Comparison of ENCODE assay signal across 11 cellular contexts in the genomic region with DNA sequence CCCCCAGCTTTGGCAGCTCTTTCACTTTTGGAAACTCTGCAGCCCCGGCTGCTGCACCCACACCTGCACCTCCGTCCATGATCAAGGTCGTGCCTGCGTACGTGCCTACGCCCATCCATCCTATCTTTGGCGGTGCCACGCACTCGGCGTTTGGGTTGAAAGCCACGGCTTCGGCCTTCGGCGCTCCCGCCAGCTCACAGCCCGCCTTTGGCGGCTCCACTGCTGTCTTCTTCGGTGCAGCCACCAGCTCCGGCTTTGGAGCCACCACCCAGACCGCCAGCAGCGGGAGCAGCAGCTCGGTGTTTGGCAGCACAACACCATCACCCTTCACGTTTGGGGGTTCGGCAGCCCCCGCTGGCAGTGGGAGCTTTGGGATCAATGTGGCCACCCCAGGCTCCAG. TPM values are rescaled to one million over a fixed set of nuclear protein-coding genes. Genes with fewer than 3 reads are reported as not detected.
DNase-seq lines count a peak whose midpoint lies in the region; ATAC-seq, FAIRE-seq and TF ChIP-seq lines count a peak whose summit lies in the region.
"Not testable (repeated sequence)": the region's sequence is repeated elsewhere in the genome, so short reads cannot be mapped to it uniquely, and the experiment has no call there.
"Had no signal": no experiment of that assay in that cellular context is flagged by ENCODE, and none has a peak within 500 bp of the region (broad histone marks: within the 10 kb centered on the region; RNA-seq: fewer than 3 reads in every experiment).

No MANE protein-coding gene starts in this region.

- BruUV-seq in K562 (replicated peaks; lab: Mats Ljungman, UMichigan), result not testable (repeated sequence)

- CTCF ChIA-PET in K562 (lab: Yijun Ruan, JAX; ENCODE audit: low intra/inter-chr PET ratio), result not testable (repeated sequence)

- not testable (repeated sequence) for TF ChIP-seq POLR2A in K562 (conservative IDR thresholded peaks at IDR 0.05); esophagus muscularis mucosa (IDR thresholded peaks at IDR 0.05; ENCODE audit: low read depth)

- not testable (repeated sequence) for H3K4me1 ChIP-seq in K562 (replicated peaks in 1 of 2; ENCODE audit: control insufficient read depth in 2 of 2, insufficient read depth in 2 of 2, low read length in 2 of 2); esophagus muscularis mucosa

- not testable (repeated sequence) for DNase-seq in K562 (ENCODE audit: extremely low read depth in 1 of 4, low spot score in 3 of 4); natural killer cell
- peak; percentile 17 for DNase-seq in esophagus muscularis mucosa (ENCODE audit: extremely low spot score)
- peak; percentile 12 for DNase-seq in stimulated activated CD8-positive, alpha-beta memory T cell treated with anti-CD3 and anti-CD28 coated beads, Interleukin-4, amount 100 ng/mL, for 48 hours

- WGBS in K562 (ENCODE audit: insufficient coverage, low coverage, missing lambda C conversion rate), result 81% methylated on average over 14 of the region's 25 CpGs
- WGBS in esophagus muscularis mucosa, result 95% methylated on average over 22 of the region's 25 CpGs

- not testable (repeated sequence) for H4K20me1 ChIP-seq in K562 (replicated peaks; ENCODE audit: control insufficient read depth, insufficient read depth, low read length)

- H3K36me3 Mint-ChIP-seq in natural killer cell, result not testable (repeated sequence)

- H3K4me3 ChIP-seq in K562, esophagus muscularis mucosa: not testable (repeated sequence)

- H3K36me3 ChIP-seq in K562 (ENCODE audit: control insufficient read depth, insufficient read depth, low read length) (peaks cover 31% of the 10 kb centered on the region; the same call in 1 of the 3 replicates), esophagus muscularis mucosa (peaks cover 17 to 56% (median 38%) of the 10 kb centered on the region in 4 donors)

- not testable (repeated sequence) for TF ChIP-seq EP300 in K562 (IDR thresholded peaks at IDR 0.05; ENCODE audit: low read length); esophagus muscularis mucosa (IDR thresholded peaks at IDR 0.05)

- not testable (repeated sequence) for H3K9me1 ChIP-seq in K562 (ENCODE audit: control insufficient read depth, insufficient read depth, low read length)

- H3K27me3 ChIP-seq in K562 (ENCODE audit: control insufficient read depth in 2 of 2, insufficient read depth in 2 of 2, low read length in 2 of 2); esophagus muscularis mucosa: not testable (repeated sequence)

- peak overlapping the region in 1 of 2 donors; percentile 85 for H3K27ac Mint-ChIP-seq in natural killer cell

- H3K4me1 Mint-ChIP-seq in natural killer cell, result peaks cover 23 to 37% of the 10 kb centered on the region in 2 donors

- H3K4me3 Mint-ChIP-seq in natural killer cell, result peak overlapping the region; percentile 52

- not testable (repeated sequence) for H3K79me2 ChIP-seq in K562 (ENCODE audit: control insufficient read depth, insufficient read depth, low read length)

- not testable (repeated sequence) for H3K9ac ChIP-seq in K562 (ENCODE audit: insufficient read depth in 1 of 2, low read depth in 2 of 2, low read length in 2 of 2)

- not testable (repeated sequence) for FAIRE-seq in K562 (lab: Jason Lieb, UNC)

- H3K27ac ChIP-seq in K562 (ENCODE audit: extremely low read depth, low read depth, low read length); esophagus muscularis mucosa (replicated peaks in 1 of 4): not testable (repeated sequence)

- in situ Hi-C loops in K562 (cut with MboI), result loop anchor here (10.0 kb wide), 1 partner anchor 502 kb away; no protein-coding TSS in a partner anchor

- H3K27me3 Mint-ChIP-seq in natural killer cell (ENCODE audit: low read depth in 2 of 2), result not testable (repeated sequence)

- H2AFZ ChIP-seq in K562 (ENCODE audit: low read depth, low read length), result not testable (repeated sequence)

- H3K9me3 Mint-ChIP-seq in natural killer cell, result not testable (repeated sequence)

- H3K9me3 ChIP-seq in K562 (replicated peaks; ENCODE audit: control insufficient read depth, insufficient read depth, low read depth, low read length); esophagus muscularis mucosa: not testable (repeated sequence)

- not testable (repeated sequence) for TF ChIP-seq CTCF in K562 (IDR thresholded peaks at IDR 0.05 in 2 of 3, conservative IDR thresholded peaks at IDR 0.05 in 1 of 3; ENCODE audit: insufficient read depth in 2 of 3, low read depth in 1 of 3, low read length in 3 of 3); esophagus muscularis mucosa (IDR thresholded peaks at IDR 0.05); natural killer cell (IDR thresholded peaks at IDR 0.05)

- POLR2A ChIA-PET in K562 (lab: Yijun Ruan, JAX), result not testable (repeated sequence)

- H3K4me2 ChIP-seq in K562 (ENCODE audit: insufficient read depth, low read length), result not testable (repeated sequence)

- intact Hi-C loops in K562 (cut with micrococcal nuclease); esophagus muscularis mucosa (cut with DNase I); natural killer cell (cut with micrococcal nuclease): not testable (repeated sequence)

- TF ChIP-seq RAD21 in K562 (CRISPR knock-in tag; conservative IDR thresholded peaks at IDR 0.05 in 1 of 2, IDR thresholded peaks at IDR 0.05 in 1 of 2), result not testable (repeated sequence)

- not testable (repeated sequence) for ATAC-seq in K562
- ATAC-seq in natural killer cell, result peak in 1 of 3 donors; percentile 2

TF ChIP-seq in K562, 482 proteins besides CTCF, POLR2A, EP300 and RAD21:
- peak; percentile 45; the same call in 1 of the 2 replicates for TF ChIP-seq POLR2G (IDR thresholded peaks at IDR 0.05; ENCODE audit: low read depth, low read length)
TF ChIP-seq in K562: peak in this region for 1; not testable (repeated sequence) for 481.

RNA-seq across cellular contexts. Expression of a gene that starts 18.1 kb away (rescaled TPM):
- 70.8 and 99.4 TPM in 2 replicates for total RNA-seq in K562 (2011; cell fraction: chromatin; rRNA removed; ENCODE audit: low replicate concordance)
- 62.4 and 63.6 TPM in 2 replicates for total RNA-seq in K562 (2011; cell fraction: nucleolus; rRNA removed)
- 76.9 and 115 TPM in 2 replicates for total RNA-seq in K562 (2011; cell fraction: nucleoplasm; rRNA removed)
- total RNA-seq in K562 (2014; rRNA removed) (10.8 and 17.5 TPM in 2 replicates), K562 (2014; rRNA removed; fragmentation: Illumina TruSeq; extraction: Trizol) (14.5 and 14.6 TPM in 2 replicates), K562 (2015; rRNA removed; fragmentation: Illumina TruSeq; extraction: Trizol) (12.5 and 16.0 TPM in 2 replicates), K562 (2021) (99.6 and 112 TPM in 2 replicates), esophagus muscularis mucosa (10 to 100 TPM; 15.6 to 26.2 (median 17.2) TPM), natural killer cell (100 to 1,000 TPM in 1 of 3 donors, 10 to 100 TPM in 2; 80.9 to 103 (median 82.6) TPM)
- polyA plus RNA-seq in K562 (2011; rRNA removed) (8.7 and 10.2 TPM in 2 replicates), K562 (2014; fragmentation: Illumina TruSeq; extraction: Trizol) (87.0 and 95.4 TPM in 2 replicates), K562 (2014; fragmentation: Nextera tagmentation; extraction: Ambion mirVana) (1 to 10 TPM; 3.6 to 3.8 TPM), K562 (2014; rRNA removed) (32.9 and 38.7 TPM in 2 replicates)
- 10.1 and 14.9 TPM in 2 replicates for polyA plus RNA-seq in K562 (2011; cell fraction: cytosol; rRNA removed)
- 25.1 and 42.7 TPM in 2 replicates for polyA plus RNA-seq in K562 (2011; cell fraction: nucleus; rRNA removed)
- polyA plus RNA-seq in K562 (2012), result 63.1 and 66.9 TPM in 2 replicates
- polyA minus RNA-seq in K562 (2011; rRNA and poly(A)+ RNA removed), result 14.0 and 17.1 TPM in 2 replicates
- 33.3 and 39.8 TPM in 2 replicates for polyA minus RNA-seq in K562 (2011; cell fraction: cytosol; rRNA and poly(A)+ RNA removed)
- 13.3 and 15.6 TPM in 2 replicates for polyA minus RNA-seq in K562 (2011; cell fraction: nucleus; rRNA and poly(A)+ RNA removed)

RNA-seq across cellular contexts. Expression of a gene that starts 26.3 kb away (rescaled TPM):
- not detected in 2 replicates for total RNA-seq in K562 (2011; cell fraction: chromatin; rRNA removed; ENCODE audit: low replicate concordance)
- not detected in 2 replicates for total RNA-seq in K562 (2011; cell fraction: nucleolus; rRNA removed)
- not detected in 2 replicates for total RNA-seq in K562 (2011; cell fraction: nucleoplasm; rRNA removed)
- not detected in 2 replicates for total RNA-seq in K562 (2014; rRNA removed)
- not detected in 2 replicates for total RNA-seq in K562 (2014; rRNA removed; fragmentation: Illumina TruSeq; extraction: Trizol)
- not detected in 2 replicates for total RNA-seq in K562 (2015; rRNA removed; fragmentation: Illumina TruSeq; extraction: Trizol)
- total RNA-seq in K562 (2021), result not detected in 2 replicates
- polyA plus RNA-seq in K562 (2011; rRNA removed), result not detected in 2 replicates
- polyA plus RNA-seq in K562 (2011; cell fraction: cytosol; rRNA removed), result not detected in 2 replicates
- 0.18 TPM in 1 of 2 replicates, not detected in the other for polyA plus RNA-seq in K562 (2011; cell fraction: nucleus; rRNA removed)
- 0.58 TPM in 1 of 2 replicates, not detected in the other for polyA plus RNA-seq in K562 (2012)
- polyA plus RNA-seq in K562 (2014; fragmentation: Illumina TruSeq; extraction: Trizol), result not detected in 2 replicates
- polyA plus RNA-seq in K562 (2014; fragmentation: Nextera tagmentation; extraction: Ambion mirVana), result not detected
- not detected in 2 replicates for polyA plus RNA-seq in K562 (2014; rRNA removed)
- not detected in 2 replicates for polyA minus RNA-seq in K562 (2011; rRNA and poly(A)+ RNA removed)
- polyA minus RNA-seq in K562 (2011; cell fraction: cytosol; rRNA and poly(A)+ RNA removed), result not detected in 2 replicates
- polyA minus RNA-seq in K562 (2011; cell fraction: nucleus; rRNA and poly(A)+ RNA removed), result not detected in 2 replicates
- total RNA-seq in esophagus muscularis mucosa, result 1 to 10 TPM in 1 of 4 donors, not detected in 3; 1.2 TPM
- 1 to 10 TPM in 2 of 3 donors, under 1 TPM in 1; 0.73 to 5.3 (median 2.3) TPM for total RNA-seq in natural killer cell
- total RNA-seq: A673, Daoy, G401 had no signal
- polyA plus RNA-seq: AG04450; CD14-positive monocyte; CD4-positive, CD25-positive, alpha-beta regulatory T cell; CD8-positive, alpha-beta memory T cell had no signal
